ENCODE assay signal across 20 cellular contexts in genomic region chr1:177311111-177311510, GRCh38.
DNase-seq lines count a peak whose midpoint lies in the region; ATAC-seq and TF ChIP-seq lines count a peak whose summit lies in the region.
"Had no signal": no experiment of that assay in that cellular context is flagged by ENCODE, and none has a peak within 500 bp of the region (broad histone marks: within the 10 kb centered on the region; RNA-seq: fewer than 3 reads in every experiment).

No MANE protein-coding gene starts in this region.

- ATAC-seq in GM21825 (IDR thresholded peaks at IDR 0.05; ENCODE audit: unreplicated experiment), result no peak

- TF ChIP-seq POLR2A in erythroblast (IDR thresholded peaks at IDR 0.05; ENCODE audit: low read length), result no peak

- H3K27ac ChIP-seq in cingulate gyrus (ENCODE audit: low read depth, low read length), result peak overlapping the region; percentile 96
- H3K27ac ChIP-seq: SK-N-MC had no signal

- peak; percentile 31 to 45 for DNase-seq in NCI-H526 (lab: John Stamatoyannopoulos, UW)
- DNase-seq in medulla oblongata (ENCODE audit: extremely low spot score), result peak; percentile 58
- DNase-seq in putamen (ENCODE audit: low spot score), result peak; percentile 65
- DNase-seq in erythroblast (lab: John Stamatoyannopoulos, UW), result no peak
- DNase-seq in DMS153 treated with DMSO at 0.1 percent for 48 hours (lab: John Stamatoyannopoulos, UW; ENCODE audit: unreplicated experiment), result no peak
- no peak for DNase-seq in activated CD8-positive, alpha-beta memory T cell treated with anti-CD3 and anti-CD28 coated beads for 24 hours
- DNase-seq: EL, GOT3, KBM-7, MM.1S, NCI-H1048, NCI-H1417 treated with DMSO at 0.1 percent for 48 hours, NCI-H1930, NCI-H2227 treated with DMSO at 0.1 percent for 48 hours, NCI-H510A, NCI-H774, Right ventricle myocardium superior had no signal

Comparison
In these comparisons a context has a peak if more than half of its experiments do, and no peak if none do; other contexts are left out.
1. DNase-seq: peak in NCI-H526 (2 of 2), medulla oblongata (single experiment) and putamen (single experiment); none in erythroblast (0 of 2), DMS153 treated with DMSO at 0.1 percent for 48 hours (single experiment) and activated CD8-positive, alpha-beta memory T cell treated with anti-CD3 and anti-CD28 coated beads for 24 hours (single experiment).